Comparison of ENCODE assay signal across 16 cellular contexts in the genomic region with DNA sequence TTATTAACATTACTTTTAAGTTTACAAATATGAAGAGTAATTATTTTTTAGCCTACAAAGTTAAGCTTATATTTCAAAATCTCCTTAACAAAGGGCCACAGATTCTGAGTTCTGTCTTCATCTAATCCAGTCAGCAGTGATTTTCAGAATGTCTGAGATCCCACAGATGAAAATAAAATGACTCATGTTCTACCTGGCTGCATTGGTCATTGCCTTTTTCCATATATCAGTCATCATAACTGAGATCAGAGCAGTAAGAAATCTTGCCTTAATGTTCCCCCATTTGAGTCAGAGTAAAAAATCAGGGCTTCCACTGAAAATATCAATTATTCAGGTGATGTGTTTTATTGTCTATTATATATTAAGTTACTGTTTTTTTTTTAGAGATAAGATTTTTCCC.
DNase-seq lines count a peak whose midpoint lies in the region; ATAC-seq and TF ChIP-seq lines count a peak whose summit lies in the region.
"Had no signal": no experiment of that assay in that cellular context is flagged by ENCODE, and none has a peak within 500 bp of the region (broad histone marks: within the 10 kb centered on the region; RNA-seq: fewer than 3 reads in every experiment).

No MANE protein-coding gene starts in this region.

- H3K9me3 Mint-ChIP-seq in HFFc6 = no peaks in the 10 kb centered on the region

- no peak overlapping the region for H3K4me3 Mint-ChIP-seq in HFFc6
- H3K4me3 Mint-ChIP-seq: central memory CD8-positive, alpha-beta T cell; neural crest cell had no signal

- no peaks in the 10 kb centered on the region for H3K27me3 Mint-ChIP-seq in HFFc6 (ENCODE audit: insufficient read depth)
- H3K27me3 Mint-ChIP-seq: central memory CD8-positive, alpha-beta T cell had no signal

- H3K36me3 Mint-ChIP-seq in HFFc6 (ENCODE audit: low read depth) = no peaks in the 10 kb centered on the region

- DNase-seq in renal cortical epithelial cell (ENCODE audit: low read depth) (peak; percentile 18), HFFc6 (no peak), GM19240 (ENCODE audit: insufficient read length, low spot score) (no peak), NCI-H526 (lab: John Stamatoyannopoulos, UW) (no peak)
- DNase-seq in activated T-cell treated with anti-CD3 and anti-CD28 coated beads, Interleukin-2, amount 50 U/mL, for 48 hours = no peak
- DNase-seq: H7, lower lobe of right lung, NCI-H1092, NCI-H510A, tibial artery had no signal

- TF ChIP-seq CTCF in HFFc6 (IDR thresholded peaks at IDR 0.05) = no peak

- H3K4me1 Mint-ChIP-seq in HFFc6 (ENCODE audit: low read depth) = peaks cover 3% of the 10 kb centered on the region; the same call in 1 of the 2 replicates
- H3K4me1 Mint-ChIP-seq: central memory CD8-positive, alpha-beta T cell; neural crest cell had no signal

- peak; percentile 58 for ATAC-seq in GM18870 (IDR thresholded peaks at IDR 0.05; ENCODE audit: unreplicated experiment)
- ATAC-seq in GM21723 (IDR thresholded peaks at IDR 0.05; ENCODE audit: unreplicated experiment) = peak; percentile 57
- peak; percentile 55 for ATAC-seq in HG03159 (IDR thresholded peaks at IDR 0.05; ENCODE audit: unreplicated experiment)
- ATAC-seq: esophagus mucosa, lower lobe of right lung had no signal

- no peak overlapping the region for H3K27ac Mint-ChIP-seq in HFFc6
